In genomic region chr5:128169369-128170017, GRCh38 we compare ENCODE assay signal across 36 cellular contexts.
"Had no signal": no experiment of that assay in that cellular context is flagged by ENCODE, and none has a peak within 500 bp of the region (broad histone marks: within the 10 kb centered on the region; RNA-seq: fewer than 3 reads in every experiment).

No MANE protein-coding gene starts in this region.

- H3K4me3 ChIP-seq: ascending aorta, cardiac muscle cell, Peyer's patch had no signal

- H3K4me3 Mint-ChIP-seq: activated CD4-positive, alpha-beta memory T cell treated with anti-CD3 and anti-CD28 coated beads, Interleukin-2, amount 10 ng/mL, durations not matched to agents 7 days and 5 days; activated CD8-positive, alpha-beta memory T cell treated with anti-CD3 and anti-CD28 coated beads, Interleukin-2, amount 10 ng/mL, durations not matched to agents 7 days and 5 days; activated naive CD4-positive, alpha-beta T cell treated with anti-CD3 and anti-CD28 coated beads, Interleukin-2, amount 50 U/mL, for 24 hours; activated naive CD8-positive, alpha-beta T cell treated with anti-CD3 and anti-CD28 coated beads, Interleukin-2, amount 10 ng/mL, durations not matched to agents 7 days and 5 days; central memory CD8-positive, alpha-beta T cell; T-cell had no signal

- H3K4me1 Mint-ChIP-seq: activated CD4-positive, alpha-beta memory T cell treated with anti-CD3 and anti-CD28 coated beads, Interleukin-2, amount 10 ng/mL, durations not matched to agents 7 days and 5 days; activated CD8-positive, alpha-beta memory T cell treated with anti-CD3 and anti-CD28 coated beads, Interleukin-2, amount 10 ng/mL, durations not matched to agents 7 days and 5 days; activated naive CD4-positive, alpha-beta T cell treated with anti-CD3 and anti-CD28 coated beads, Interleukin-2, amount 50 U/mL, for 24 hours; activated naive CD8-positive, alpha-beta T cell treated with anti-CD3 and anti-CD28 coated beads, Interleukin-2, amount 10 ng/mL, durations not matched to agents 7 days and 5 days; central memory CD8-positive, alpha-beta T cell; T-cell had no signal

- ATAC-seq: activated CD8-positive, alpha-beta memory T cell treated with anti-CD3 and anti-CD28 coated beads, Interleukin-2, amount 10 ng/mL, durations not matched to agents 7 days and 5 days; PC-3; SK-N-SH treated with all-trans-retinoic acid at 6 μM for 48 hours; T-cell had no signal

- H3K27me3 Mint-ChIP-seq: activated CD4-positive, alpha-beta memory T cell treated with anti-CD3 and anti-CD28 coated beads, Interleukin-2, amount 10 ng/mL, durations not matched to agents 7 days and 5 days; activated CD8-positive, alpha-beta memory T cell treated with anti-CD3 and anti-CD28 coated beads, Interleukin-2, amount 10 ng/mL, durations not matched to agents 7 days and 5 days; activated naive CD4-positive, alpha-beta T cell treated with anti-CD3 and anti-CD28 coated beads, Interleukin-2, amount 50 U/mL, for 24 hours; activated naive CD8-positive, alpha-beta T cell treated with anti-CD3 and anti-CD28 coated beads, Interleukin-2, amount 10 ng/mL, durations not matched to agents 7 days and 5 days; central memory CD8-positive, alpha-beta T cell; T-cell had no signal

- H3K27ac Mint-ChIP-seq: activated CD4-positive, alpha-beta memory T cell treated with anti-CD3 and anti-CD28 coated beads, Interleukin-2, amount 10 ng/mL, durations not matched to agents 7 days and 5 days; activated CD8-positive, alpha-beta memory T cell treated with anti-CD3 and anti-CD28 coated beads, Interleukin-2, amount 10 ng/mL, durations not matched to agents 7 days and 5 days; activated naive CD4-positive, alpha-beta T cell treated with anti-CD3 and anti-CD28 coated beads, Interleukin-2, amount 50 U/mL, for 24 hours; activated naive CD8-positive, alpha-beta T cell treated with anti-CD3 and anti-CD28 coated beads, Interleukin-2, amount 10 ng/mL, durations not matched to agents 7 days and 5 days; activated T-helper 2 cell treated with anti-CD3 and anti-CD28 coated beads, Interferon-gamma antibody, Interleukin-2, Interleukin-4, amounts not matched to agents 10 μg/mL and 5 μg/mL and 100 μg/mL, durations not matched to agents 14 hours and 24 hours and 36 hours; T-cell had no signal

- H3K9me3 Mint-ChIP-seq: activated naive CD4-positive, alpha-beta T cell treated with anti-CD3 and anti-CD28 coated beads, Interleukin-2, amount 50 U/mL, for 24 hours; activated T-helper 2 cell treated with anti-CD3 and anti-CD28 coated beads, Interferon-gamma antibody, Interleukin-2, Interleukin-4, amounts not matched to agents 10 μg/mL and 5 μg/mL and 100 μg/mL, durations not matched to agents 14 hours and 24 hours and 36 hours; central memory CD8-positive, alpha-beta T cell; T-cell had no signal

- DNase-seq: activated CD4-positive, alpha-beta memory T cell treated with anti-CD3 and anti-CD28 coated beads, Interleukin-2, amount 10 ng/mL, durations not matched to agents 7 days and 5 days; activated CD4-positive, alpha-beta T cell treated with anti-CD3 and anti-CD28 coated beads for 1 hour; activated CD4-positive, alpha-beta T cell treated with anti-CD3 and anti-CD28 coated beads for 48 hours; activated CD4-positive, CD25-positive, alpha-beta regulatory T cell; activated CD8-positive, alpha-beta memory T cell treated with anti-CD3 and anti-CD28 coated beads for 24 hours; activated CD8-positive, alpha-beta memory T cell treated with anti-CD3 and anti-CD28 coated beads, Interleukin-2, amount 10 ng/mL, durations not matched to agents 7 days and 5 days; activated CD8-positive, alpha-beta memory T cell treated with anti-CD3 and anti-CD28 coated beads, Interleukin-2, amount 50 U/mL, for 48 hours; activated gamma-delta T cell; activated naive CD4-positive, alpha-beta T cell treated with Interleukin-2 at 50 U/mL for 16 hours; activated naive CD8-positive, alpha-beta T cell treated with anti-CD3 and anti-CD28 coated beads, Interleukin-2, amount 10 ng/mL, durations not matched to agents 7 days and 5 days; activated T-cell treated with anti-CD3 and anti-CD28 coated beads, Interleukin-2, amount 50 U/mL, for 1 hour; amygdala; NCI-H1092 treated with DMSO at 0.1 percent for 48 hours; NCI-H1417; NCI-H146; NCI-H187 treated with DMSO at 0.1 percent for 48 hours; NCI-H2081; NCI-H2171 treated with DMSO at 0.1 percent for 48 hours; NCI-H226; NCI-H446 treated with DMSO at 0.1 percent for 48 hours; NCI-H524; NCI-H69; NK-92 treated with Interleukin-12 subunit alpha and Interleukin-12 subunit beta, amount 100 ng/mL, for 24 hours; PC-3; Peyer's patch; RPMI8226; SHP77 treated with DMSO at 0.1 percent for 48 hours; T-cell; T1000; WERI-Rb-1 had no signal
